In the genomic region with DNA sequence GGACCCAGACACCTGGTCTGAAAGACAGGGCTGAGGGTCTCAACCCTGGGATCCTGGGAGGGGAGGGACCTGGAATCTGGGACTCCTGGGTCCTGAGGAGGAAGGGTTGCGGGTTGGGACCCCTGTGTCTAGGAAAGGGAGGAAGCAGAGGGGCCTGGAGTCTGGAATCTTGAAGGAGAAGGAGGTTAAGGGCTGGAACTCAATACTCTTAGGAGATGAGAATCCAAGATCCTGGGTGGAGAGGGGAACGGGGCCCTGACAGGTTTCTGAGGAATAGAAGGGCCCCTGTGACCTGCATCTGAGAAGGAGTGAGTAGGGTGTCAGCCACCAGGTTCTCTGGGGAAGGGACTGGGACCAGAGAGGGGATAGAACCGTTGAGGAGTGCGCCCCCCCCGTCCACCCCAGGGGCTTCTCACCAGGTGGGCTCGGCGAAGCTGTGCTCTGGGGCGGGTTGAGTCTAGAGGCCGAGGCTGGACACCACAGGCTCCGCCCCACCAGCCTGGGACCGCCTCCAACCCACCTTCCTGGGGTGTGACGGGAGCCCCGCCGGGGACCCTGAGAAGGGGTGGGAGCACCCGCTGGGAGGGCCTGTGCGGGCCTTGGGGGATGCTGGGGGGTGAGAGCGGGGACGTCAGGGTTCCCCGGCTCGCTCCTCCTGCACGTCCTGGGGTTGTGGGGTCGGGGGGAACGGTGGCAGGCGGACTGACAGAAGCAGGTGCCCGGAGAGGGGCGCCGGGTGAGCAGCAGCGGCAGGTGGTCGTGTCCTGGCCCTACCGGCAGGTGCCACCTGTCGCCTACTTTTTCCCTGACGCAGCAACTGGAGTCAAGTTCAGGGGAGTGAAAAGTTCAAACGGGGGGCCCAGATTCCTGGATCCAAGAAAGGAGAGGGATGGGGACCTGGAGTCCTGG, we compare ENCODE assay signal across 8 cellular contexts. TPM values are rescaled to one million over a fixed set of nuclear protein-coding genes. Genes with fewer than 3 reads are reported as not detected.
DNase-seq lines count a peak whose midpoint lies in the region; TF ChIP-seq lines count a peak whose summit lies in the region.

A gene with protein sequence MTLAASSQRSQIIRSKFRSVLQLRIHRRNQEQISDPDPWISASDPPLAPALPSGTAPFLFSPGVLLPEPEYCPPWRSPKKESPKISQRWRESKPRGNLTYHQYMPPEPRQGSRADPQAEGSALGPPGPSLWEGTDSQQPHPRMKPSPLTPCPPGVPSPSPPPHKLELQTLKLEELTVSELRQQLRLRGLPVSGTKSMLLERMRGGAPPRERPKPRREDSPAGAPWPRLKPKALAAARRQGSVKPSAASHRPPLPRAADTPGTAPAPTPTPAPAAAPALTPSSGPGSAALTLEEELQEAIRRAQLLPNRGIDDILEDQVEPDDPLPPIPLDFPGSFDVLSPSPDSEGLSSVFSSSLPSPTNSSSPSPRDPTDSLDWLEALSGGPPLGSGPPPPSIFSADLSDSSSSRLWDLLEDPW (minus strand): TSS at position 463 of the 909 bp plus-strand sequence. CDS start 694 bp downstream, outside the sequence.

- peaks cover 17% of the 10 kb centered on the region for H3K4me1 Mint-ChIP-seq in activated naive CD4-positive, alpha-beta T cell treated with anti-CD3 and anti-CD28 coated beads, Interleukin-2, amount 50 U/mL, for 24 hours
- H3K4me1 Mint-ChIP-seq in brain, result peaks cover 62% of the 10 kb centered on the region

- peak within 1 kb of the TSS; percentile 78 for H3K27ac Mint-ChIP-seq in activated naive CD4-positive, alpha-beta T cell treated with anti-CD3 and anti-CD28 coated beads, Interleukin-2, amount 50 U/mL, for 24 hours
- peak within 1 kb of the TSS; percentile 99 to 100 (median 99) for H3K27ac Mint-ChIP-seq in brain

- H3K27me3 Mint-ChIP-seq in activated naive CD4-positive, alpha-beta T cell treated with anti-CD3 and anti-CD28 coated beads, Interleukin-2, amount 50 U/mL, for 24 hours, result no peaks in the 10 kb centered on the region
- H3K27me3 Mint-ChIP-seq in brain, result peaks cover 5% of the 10 kb centered on the region

- WGBS in mesodermal cell (ENCODE audit: insufficient coverage in 2 of 2), 2 experiments, result 85 to 90% methylated on average over 15 to 25 of the region's 33 CpGs

- H3K27ac ChIP-seq in mesodermal cell (ENCODE audit: low read depth, low read length, severe bottlenecking) (peak within 1 kb of the TSS; percentile 83), uterus (peak within 1 kb of the TSS; percentile 93 to 96)

- H3K4me3 ChIP-seq in mesodermal cell (ENCODE audit: extremely low read depth, insufficient read depth, low read length, poor library complexity, severe bottlenecking) (peak within 1 kb of the TSS; percentile 51), uterus (peak within 1 kb of the TSS; percentile 51 to 64)

- H3K36me3 Mint-ChIP-seq in activated naive CD4-positive, alpha-beta T cell treated with anti-CD3 and anti-CD28 coated beads, Interleukin-2, amount 50 U/mL, for 24 hours, result no peaks in the 10 kb centered on the region
- H3K36me3 Mint-ChIP-seq in brain, result no peaks in the 10 kb centered on the region

- intact Hi-C loops in uterus (cut with DNase I; ENCODE audit: low total_unique reads), result no loop called here

- TF ChIP-seq POLR2A in uterus (IDR thresholded peaks at IDR 0.05), result no peak

- TF ChIP-seq CTCF in brain (conservative IDR thresholded peaks at IDR 0.05) (no peak), uterus (IDR thresholded peaks at IDR 0.05) (no peak)

- H3K4me3 Mint-ChIP-seq in activated naive CD4-positive, alpha-beta T cell treated with anti-CD3 and anti-CD28 coated beads, Interleukin-2, amount 50 U/mL, for 24 hours, result peak within 1 kb of the TSS; percentile 89
- H3K4me3 Mint-ChIP-seq in brain, result peak within 1 kb of the TSS; percentile 92 to 98 (median 94)

- H3K36me3 ChIP-seq in mesodermal cell (ENCODE audit: control insufficient read depth, insufficient read depth, low read length) (no peaks in the 10 kb centered on the region), uterus (no peaks in the 10 kb centered on the region)

- peaks cover 22% of the 10 kb centered on the region for H3K4me1 ChIP-seq in mesodermal cell (ENCODE audit: control insufficient read depth, insufficient read depth, low read length, poor library complexity, severe bottlenecking)
- peaks cover 0 to 11% of the 10 kb centered on the region in 2 donors for H3K4me1 ChIP-seq in uterus

- DNase-seq in activated naive CD4-positive, alpha-beta T cell treated with anti-CD3 and anti-CD28 coated beads, Interleukin-2, amount 50 U/mL, for 16 hours, result no peak
- peak; percentile 43 to 57 for DNase-seq in uterus
- no peak for DNase-seq in activated gamma-delta T cell (lab: John Stamatoyannopoulos, UW)
- no peak for DNase-seq in NCI-H748 (lab: John Stamatoyannopoulos, UW; ENCODE audit: unreplicated experiment)
- no peak for DNase-seq in SKM-1 (lab: John Stamatoyannopoulos, UW; ENCODE audit: unreplicated experiment)

- H3K9me3 Mint-ChIP-seq in activated naive CD4-positive, alpha-beta T cell treated with anti-CD3 and anti-CD28 coated beads, Interleukin-2, amount 50 U/mL, for 24 hours, result no peaks in the 10 kb centered on the region
- H3K9me3 Mint-ChIP-seq in brain, result no peaks in the 10 kb centered on the region

- H3K9me3 ChIP-seq in mesodermal cell (ENCODE audit: control insufficient read depth, low read length) (no peaks in the 10 kb centered on the region), uterus (no peaks in the 10 kb centered on the region)

- H3K27me3 ChIP-seq in uterus, result no peaks in the 10 kb centered on the region

RNA-seq across cellular contexts. Expression of the gene that starts here (rescaled TPM):
- 3.6 TPM for polyA plus RNA-seq in brain (ENCODE audit: insufficient read depth, low read depth, low replicate concordance)
- 0.70 TPM for polyA plus RNA-seq in mesodermal cell (2013, experiment 1 of 2)
- 1.1 TPM for polyA plus RNA-seq in mesodermal cell (2013, experiment 2 of 2)
- total RNA-seq in uterus, result 10 to 100 TPM in 1 of 4 donors, 1 to 10 TPM in 1, under 1 TPM in 1, not detected in 1; 0.26 to 24.2 (median 3.0) TPM

Comparison
In these comparisons a context has a peak if more than half of its experiments do, and no peak if none do; other contexts are left out.
1. DNase-seq: peak in uterus (2 of 2); none in activated naive CD4-positive, alpha-beta T cell treated with anti-CD3 and anti-CD28 coated beads, Interleukin-2, amount 50 U/mL, for 16 hours (single experiment), activated gamma-delta T cell (single experiment), NCI-H748 (single experiment) and SKM-1 (single experiment).